Comparison of ENCODE assay signal across 8 cellular contexts in genomic region chrX:49122499-49122898, GRCh38. TPM values are rescaled to one million over a fixed set of nuclear protein-coding genes. Genes with fewer than 3 reads are reported as not detected.
DNase-seq lines count a peak whose midpoint lies in the region; ATAC-seq and TF ChIP-seq lines count a peak whose summit lies in the region.

No MANE protein-coding gene starts in this region.

- no peak overlapping the region for H3K27ac ChIP-seq in thoracic aorta

- DNase-seq in activated CD8-positive, alpha-beta memory T cell treated with anti-CD3 and anti-CD28 coated beads, Interleukin-2, amount 10 ng/mL, durations not matched to agents 7 days and 5 days, result no peak
- DNase-seq in activated CD8-positive, alpha-beta memory T cell treated with anti-CD3 and anti-CD28 coated beads for 24 hours, result no peak
- DNase-seq in activated T-helper 2 cell treated with anti-CD3 and anti-CD28 coated beads, Interferon-gamma antibody, Interleukin-2, Interleukin-4, amounts not matched to agents 10 μg/mL and 5 μg/mL and 100 μg/mL, durations not matched to agents 14 hours and 24 hours and 36 hours (ENCODE audit: low spot score), result no peak
- no peak for DNase-seq in kidney epithelial cell (ENCODE audit: low read depth)
- DNase-seq in thoracic aorta (ENCODE audit: low spot score), result no peak
- DNase-seq in MV-4-11 (lab: John Stamatoyannopoulos, UW), result no peak
- DNase-seq in retina, result no peak
- DNase-seq in NCI-H128 (lab: John Stamatoyannopoulos, UW; ENCODE audit: unreplicated experiment), result no peak

- TF ChIP-seq CTCF in kidney epithelial cell (IDR thresholded peaks at IDR 0.05; ENCODE audit: insufficient read depth, low read length, poor library complexity, severe bottlenecking) (no peak), thoracic aorta (IDR thresholded peaks at IDR 0.05) (no peak)

- intact Hi-C loops in activated T-helper 2 cell treated with anti-CD3 and anti-CD28 coated beads, Interferon-gamma antibody, Interleukin-2, Interleukin-4, amounts not matched to agents 10 μg/mL and 5 μg/mL and 100 μg/mL, durations not matched to agents 14 hours and 24 hours and 36 hours (cut with micrococcal nuclease), result no loop called here

- H3K36me3 Mint-ChIP-seq in activated CD8-positive, alpha-beta memory T cell treated with anti-CD3 and anti-CD28 coated beads, Interleukin-2, amount 10 ng/mL, durations not matched to agents 7 days and 5 days, result peaks cover 17% of the 10 kb centered on the region
- peaks cover 36% of the 10 kb centered on the region for H3K36me3 Mint-ChIP-seq in activated T-helper 2 cell treated with anti-CD3 and anti-CD28 coated beads, Interferon-gamma antibody, Interleukin-2, Interleukin-4, amounts not matched to agents 10 μg/mL and 5 μg/mL and 100 μg/mL, durations not matched to agents 14 hours and 24 hours and 36 hours (ENCODE audit: low read depth)

- H3K4me1 Mint-ChIP-seq in activated CD8-positive, alpha-beta memory T cell treated with anti-CD3 and anti-CD28 coated beads, Interleukin-2, amount 10 ng/mL, durations not matched to agents 7 days and 5 days, result peaks cover 39% of the 10 kb centered on the region
- peaks cover 30% of the 10 kb centered on the region for H3K4me1 Mint-ChIP-seq in activated T-helper 2 cell treated with anti-CD3 and anti-CD28 coated beads, Interferon-gamma antibody, Interleukin-2, Interleukin-4, amounts not matched to agents 10 μg/mL and 5 μg/mL and 100 μg/mL, durations not matched to agents 14 hours and 24 hours and 36 hours (ENCODE audit: low read depth)

- H3K9me3 Mint-ChIP-seq in activated CD8-positive, alpha-beta memory T cell treated with anti-CD3 and anti-CD28 coated beads, Interleukin-2, amount 10 ng/mL, durations not matched to agents 7 days and 5 days (ENCODE audit: low read depth), result no peaks in the 10 kb centered on the region
- no peaks in the 10 kb centered on the region for H3K9me3 Mint-ChIP-seq in activated T-helper 2 cell treated with anti-CD3 and anti-CD28 coated beads, Interferon-gamma antibody, Interleukin-2, Interleukin-4, amounts not matched to agents 10 μg/mL and 5 μg/mL and 100 μg/mL, durations not matched to agents 14 hours and 24 hours and 36 hours

- no peaks in the 10 kb centered on the region for H3K27me3 ChIP-seq in kidney epithelial cell (ENCODE audit: control insufficient read depth, insufficient read depth, low read length)
- no peaks in the 10 kb centered on the region for H3K27me3 ChIP-seq in thoracic aorta (replicated peaks; ENCODE audit: insufficient read depth)

- H3K36me3 ChIP-seq in kidney epithelial cell (ENCODE audit: control insufficient read depth, insufficient read depth, low read length), result no peaks in the 10 kb centered on the region
- H3K36me3 ChIP-seq in thoracic aorta, result peaks cover 12% of the 10 kb centered on the region

- H3K27ac Mint-ChIP-seq in activated CD8-positive, alpha-beta memory T cell treated with anti-CD3 and anti-CD28 coated beads, Interleukin-2, amount 10 ng/mL, durations not matched to agents 7 days and 5 days, result peak overlapping the region; percentile 91
- H3K27ac Mint-ChIP-seq in activated T-helper 2 cell treated with anti-CD3 and anti-CD28 coated beads, Interferon-gamma antibody, Interleukin-2, Interleukin-4, amounts not matched to agents 10 μg/mL and 5 μg/mL and 100 μg/mL, durations not matched to agents 14 hours and 24 hours and 36 hours, result peak overlapping the region; percentile 94

- no peaks in the 10 kb centered on the region for H3K9me3 ChIP-seq in thoracic aorta

- peak overlapping the region; percentile 93 for H3K4me3 Mint-ChIP-seq in activated CD8-positive, alpha-beta memory T cell treated with anti-CD3 and anti-CD28 coated beads, Interleukin-2, amount 10 ng/mL, durations not matched to agents 7 days and 5 days
- H3K4me3 Mint-ChIP-seq in activated T-helper 2 cell treated with anti-CD3 and anti-CD28 coated beads, Interferon-gamma antibody, Interleukin-2, Interleukin-4, amounts not matched to agents 10 μg/mL and 5 μg/mL and 100 μg/mL, durations not matched to agents 14 hours and 24 hours and 36 hours (ENCODE audit: low read depth), result peak overlapping the region; percentile 98

- CTCF ChIA-PET in activated CD8-positive, alpha-beta memory T cell treated with anti-CD3 and anti-CD28 coated beads, Interleukin-2, amount 10 ng/mL, durations not matched to agents 7 days and 5 days (lab: Charles Lee), result no interaction called here

- H3K27me3 Mint-ChIP-seq in activated CD8-positive, alpha-beta memory T cell treated with anti-CD3 and anti-CD28 coated beads, Interleukin-2, amount 10 ng/mL, durations not matched to agents 7 days and 5 days, result no peaks in the 10 kb centered on the region
- no peaks in the 10 kb centered on the region for H3K27me3 Mint-ChIP-seq in activated T-helper 2 cell treated with anti-CD3 and anti-CD28 coated beads, Interferon-gamma antibody, Interleukin-2, Interleukin-4, amounts not matched to agents 10 μg/mL and 5 μg/mL and 100 μg/mL, durations not matched to agents 14 hours and 24 hours and 36 hours (ENCODE audit: low read depth)

- no peak for ATAC-seq in activated CD8-positive, alpha-beta memory T cell treated with anti-CD3 and anti-CD28 coated beads, Interleukin-2, amount 10 ng/mL, durations not matched to agents 7 days and 5 days
- no peak for ATAC-seq in thoracic aorta (ENCODE audit: insufficient number of reproducible peaks, low FRiP score, low read depth)

- peaks cover 0 to 13% of the 10 kb centered on the region in 2 donors for H3K4me1 ChIP-seq in thoracic aorta (ENCODE audit: control insufficient read depth in 1 of 2, low read depth in 2 of 2)

- peak overlapping the region; percentile 64 for H3K4me3 ChIP-seq in kidney epithelial cell (ENCODE audit: low read depth, low read length)
- peak overlapping the region; percentile 90 for H3K4me3 ChIP-seq in thoracic aorta

RNA-seq across cellular contexts. Expression of gene GPKOW, which starts 1.0 kb away (rescaled TPM):
- total RNA-seq in activated CD8-positive, alpha-beta memory T cell treated with anti-CD3 and anti-CD28 coated beads, Interleukin-2, amount 10 ng/mL, durations not matched to agents 7 days and 5 days, result 10 to 100 TPM; 25.7 to 29.6 TPM
- total RNA-seq in activated T-helper 2 cell treated with anti-CD3 and anti-CD28 coated beads, Interferon-gamma antibody, Interleukin-2, Interleukin-4, amounts not matched to agents 10 μg/mL and 5 μg/mL and 100 μg/mL, durations not matched to agents 14 hours and 24 hours and 36 hours, result 25.8 and 26.3 TPM in 2 replicates
- total RNA-seq in kidney epithelial cell (26.4 and 35.0 TPM in 2 replicates), thoracic aorta (10 to 100 TPM; 22.2 to 23.3 TPM)

RNA-seq across cellular contexts. Expression of gene MAGIX, which starts 40.1 kb away (rescaled TPM):
- 1 to 10 TPM; 1.1 to 2.0 TPM for total RNA-seq in activated CD8-positive, alpha-beta memory T cell treated with anti-CD3 and anti-CD28 coated beads, Interleukin-2, amount 10 ng/mL, durations not matched to agents 7 days and 5 days
- total RNA-seq in activated T-helper 2 cell treated with anti-CD3 and anti-CD28 coated beads, Interferon-gamma antibody, Interleukin-2, Interleukin-4, amounts not matched to agents 10 μg/mL and 5 μg/mL and 100 μg/mL, durations not matched to agents 14 hours and 24 hours and 36 hours, result 1.6 and 2.1 TPM in 2 replicates
- total RNA-seq in kidney epithelial cell (2.9 and 5.1 TPM in 2 replicates), thoracic aorta (10 to 100 TPM in 1 of 2 donors, 1 to 10 TPM in 1; 3.5 to 16.8 TPM)

RNA-seq across cellular contexts. Expression of gene WDR45, which starts 42.8 kb away (rescaled TPM):
- 10 to 100 TPM; 34.8 to 50.5 TPM for total RNA-seq in activated CD8-positive, alpha-beta memory T cell treated with anti-CD3 and anti-CD28 coated beads, Interleukin-2, amount 10 ng/mL, durations not matched to agents 7 days and 5 days
- 37.9 and 43.5 TPM in 2 replicates for total RNA-seq in activated T-helper 2 cell treated with anti-CD3 and anti-CD28 coated beads, Interferon-gamma antibody, Interleukin-2, Interleukin-4, amounts not matched to agents 10 μg/mL and 5 μg/mL and 100 μg/mL, durations not matched to agents 14 hours and 24 hours and 36 hours
- total RNA-seq in kidney epithelial cell (115 and 117 TPM in 2 replicates), thoracic aorta (100 to 1,000 TPM in 1 of 2 donors, 10 to 100 TPM in 1; 90.2 to 108 TPM)

RNA-seq across cellular contexts. Expression of gene PRAF2, which starts 48.7 kb away (rescaled TPM):
- total RNA-seq in activated CD8-positive, alpha-beta memory T cell treated with anti-CD3 and anti-CD28 coated beads, Interleukin-2, amount 10 ng/mL, durations not matched to agents 7 days and 5 days, result 10 to 100 TPM; 21.4 to 21.6 TPM
- 14.2 and 14.4 TPM in 2 replicates for total RNA-seq in activated T-helper 2 cell treated with anti-CD3 and anti-CD28 coated beads, Interferon-gamma antibody, Interleukin-2, Interleukin-4, amounts not matched to agents 10 μg/mL and 5 μg/mL and 100 μg/mL, durations not matched to agents 14 hours and 24 hours and 36 hours
- total RNA-seq in kidney epithelial cell, result 16.8 and 18.1 TPM in 2 replicates
- total RNA-seq in thoracic aorta, result 10 to 100 TPM; 24.0 to 25.7 TPM

RNA-seq across cellular contexts. Expression of gene PLP2, which starts 49.2 kb away (rescaled TPM):
- total RNA-seq in activated CD8-positive, alpha-beta memory T cell treated with anti-CD3 and anti-CD28 coated beads, Interleukin-2, amount 10 ng/mL, durations not matched to agents 7 days and 5 days, result 10 to 100 TPM; 21.9 to 44.7 TPM
- 112 and 116 TPM in 2 replicates for total RNA-seq in activated T-helper 2 cell treated with anti-CD3 and anti-CD28 coated beads, Interferon-gamma antibody, Interleukin-2, Interleukin-4, amounts not matched to agents 10 μg/mL and 5 μg/mL and 100 μg/mL, durations not matched to agents 14 hours and 24 hours and 36 hours
- 82.6 and 118 TPM in 2 replicates for total RNA-seq in kidney epithelial cell
- 100 to 1,000 TPM in 1 of 2 donors, 10 to 100 TPM in 1; 90.2 to 101 TPM for total RNA-seq in thoracic aorta
